8 cellular contexts compared by ENCODE assay signal in the genomic region with DNA sequence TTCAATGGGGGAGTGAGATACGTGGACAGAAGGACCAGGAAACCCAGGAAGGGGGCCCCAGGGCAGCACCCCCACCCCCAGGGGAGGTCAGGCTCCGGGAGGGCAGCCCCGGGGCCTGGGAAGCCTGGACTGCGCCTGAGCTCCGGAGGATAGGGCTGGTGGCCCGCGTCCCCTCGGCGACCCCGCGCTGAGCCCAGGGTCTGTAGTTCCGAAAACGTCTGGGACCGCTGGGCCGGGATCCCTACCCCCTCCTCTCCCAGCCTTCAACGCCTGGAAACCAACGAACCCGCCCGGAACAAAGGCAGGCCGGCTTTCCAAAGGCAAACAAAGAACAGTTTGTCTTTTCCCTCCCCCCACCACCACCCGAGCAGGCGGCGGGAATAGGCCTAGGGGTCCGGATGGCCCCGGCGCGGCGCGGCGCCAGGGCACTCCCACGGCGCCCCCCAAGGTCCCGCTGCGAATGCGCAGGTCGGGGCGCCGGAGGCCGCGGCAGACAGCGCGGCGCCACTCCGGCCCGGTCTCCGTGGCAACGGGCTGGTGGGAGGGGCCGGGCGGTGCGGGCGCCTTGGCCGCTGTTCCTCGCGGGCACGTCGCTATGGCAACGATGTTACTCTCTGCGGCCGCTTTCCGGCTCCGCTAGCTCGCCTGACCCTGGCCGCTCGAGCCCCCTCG. TPM values are rescaled to one million over a fixed set of nuclear protein-coding genes. Genes with fewer than 3 reads are reported as not detected.
DNase-seq lines count a peak whose midpoint lies in the region; ATAC-seq and TF ChIP-seq lines count a peak whose summit lies in the region.

No MANE protein-coding gene starts in this region.

- H3K27ac ChIP-seq in dorsolateral prefrontal cortex (peak overlapping the region; percentile 39 to 98 (median 93)), right lobe of liver (peak overlapping the region; percentile 78 to 92 (median 78))

- 0% methylated on average over 12 of the region's 65 CpGs for WGBS in right lobe of liver (ENCODE audit: insufficient coverage, low coverage, low lambda C conversion rate, missing lambda C conversion rate)

- intact Hi-C loops in dorsolateral prefrontal cortex (cut with DNase I) (loop anchor here in 1 of 2 donors (10.0 kb wide), 1 partner anchor 137 kb away; no protein-coding TSS in a partner anchor), right lobe of liver (cut with DNase I) (no loop called here)

- H3K4me3 ChIP-seq in dorsolateral prefrontal cortex, result peak overlapping the region; percentile 36 to 72 (median 61)
- peak overlapping the region; percentile 42 to 56 (median 49) for H3K4me3 ChIP-seq in right lobe of liver

- no peaks in the 10 kb centered on the region for H3K36me3 ChIP-seq in right lobe of liver

- H3K27ac Mint-ChIP-seq in activated CD4-positive, alpha-beta memory T cell treated with anti-CD3 and anti-CD28 coated beads, Interleukin-2, amount 10 ng/mL, durations not matched to agents 7 days and 5 days, result no peak overlapping the region

- H3K36me3 Mint-ChIP-seq in activated CD4-positive, alpha-beta memory T cell treated with anti-CD3 and anti-CD28 coated beads, Interleukin-2, amount 10 ng/mL, durations not matched to agents 7 days and 5 days (ENCODE audit: low read depth), result no peaks in the 10 kb centered on the region

- peaks cover 3% of the 10 kb centered on the region for H3K4me1 Mint-ChIP-seq in activated CD4-positive, alpha-beta memory T cell treated with anti-CD3 and anti-CD28 coated beads, Interleukin-2, amount 10 ng/mL, durations not matched to agents 7 days and 5 days

- ATAC-seq in HG03520 (IDR thresholded peaks at IDR 0.05; ENCODE audit: unreplicated experiment), result peak; percentile 64
- peak; percentile 92 to 97 (median 95) for ATAC-seq in right lobe of liver
- no peak for ATAC-seq in GM18520 (IDR thresholded peaks at IDR 0.05; ENCODE audit: unreplicated experiment)

- no peaks in the 10 kb centered on the region for H3K27me3 ChIP-seq in dorsolateral prefrontal cortex
- H3K27me3 ChIP-seq in right lobe of liver, result no peaks in the 10 kb centered on the region

- peak overlapping the region; percentile 13 for H3K4me3 Mint-ChIP-seq in activated CD4-positive, alpha-beta memory T cell treated with anti-CD3 and anti-CD28 coated beads, Interleukin-2, amount 10 ng/mL, durations not matched to agents 7 days and 5 days

- peaks cover 0 to 10% (median 2%) of the 10 kb centered on the region in 4 donors for H3K4me1 ChIP-seq in right lobe of liver

- TF ChIP-seq CTCF in dorsolateral prefrontal cortex (IDR thresholded peaks at IDR 0.05 in 54 of 56, conservative IDR thresholded peaks at IDR 0.05 in 2 of 56; ENCODE audit: low read depth in 1 of 56, partially characterized antibody in 56 of 56) (peak in 34 of 56 donors; percentile 12 to 65 (median 29)), right lobe of liver (IDR thresholded peaks at IDR 0.05) (peak in 1 of 4 donors; percentile 3)

- CTCF ChIA-PET in activated CD4-positive, alpha-beta memory T cell treated with anti-CD3 and anti-CD28 coated beads, Interleukin-2, amount 10 ng/mL, durations not matched to agents 7 days and 5 days (lab: Charles Lee), result interaction anchor here (1.2 kb wide), 1 partner anchor 328 kb away, joined by 3 read pairs; no protein-coding TSS in a partner anchor

- DNase-seq in GM04503 (ENCODE audit: low read depth) (peak; percentile 31), NCI-H69 (lab: John Stamatoyannopoulos, UW) (peak; percentile 100), dorsolateral prefrontal cortex (peak; percentile 88 to 97 (median 92)), right lobe of liver (peak; percentile 93 to 94 (median 94))
- DNase-seq in activated CD4-positive, alpha-beta memory T cell treated with anti-CD3 and anti-CD28 coated beads, Interleukin-2, amount 10 ng/mL, durations not matched to agents 7 days and 5 days, result peak; percentile 78
- DNase-seq in stimulated activated CD4-positive, alpha-beta T cell treated with anti-CD3 and anti-CD28 coated beads, Interleukin-4, amount 100 ng/mL, for 4 hours, result peak; percentile 41 to 59

- H3K9me3 ChIP-seq in right lobe of liver, result no peaks in the 10 kb centered on the region

- POLR2A ChIA-PET in activated CD4-positive, alpha-beta memory T cell treated with anti-CD3 and anti-CD28 coated beads, Interleukin-2, amount 10 ng/mL, durations not matched to agents 7 days and 5 days (lab: Charles Lee), result no interaction called here

- no peaks in the 10 kb centered on the region for H3K9me3 Mint-ChIP-seq in activated CD4-positive, alpha-beta memory T cell treated with anti-CD3 and anti-CD28 coated beads, Interleukin-2, amount 10 ng/mL, durations not matched to agents 7 days and 5 days

- TF ChIP-seq POLR2A in right lobe of liver (IDR thresholded peaks at IDR 0.05), result peak; percentile 13

- peaks cover 21% of the 10 kb centered on the region for H3K27me3 Mint-ChIP-seq in activated CD4-positive, alpha-beta memory T cell treated with anti-CD3 and anti-CD28 coated beads, Interleukin-2, amount 10 ng/mL, durations not matched to agents 7 days and 5 days

RNA-seq across cellular contexts. Expression of a gene that starts 58.5 kb away (rescaled TPM):
- 1 to 10 TPM; 2.2 to 2.3 TPM for total RNA-seq in activated CD4-positive, alpha-beta memory T cell treated with anti-CD3 and anti-CD28 coated beads, Interleukin-2, amount 10 ng/mL, durations not matched to agents 7 days and 5 days
- total RNA-seq in dorsolateral prefrontal cortex (1 to 10 TPM in 6 of 120 experiments, under 1 TPM in 5, not detected in 109; 0.71 to 2.0 (median 1.1) TPM), right lobe of liver (not detected)

Comparison
In these comparisons a context has a peak if more than half of its experiments do, and no peak if none do; other contexts are left out.
1. DNase-seq: peak in every context shown above with its lines; median percentile 100 in NCI-H69; 94 in right lobe of liver; 92 in dorsolateral prefrontal cortex; 78 in activated CD4-positive, alpha-beta memory T cell treated with anti-CD3 and anti-CD28 coated beads, Interleukin-2, amount 10 ng/mL, durations not matched to agents 7 days and 5 days; 50 in stimulated activated CD4-positive, alpha-beta T cell treated with anti-CD3 and anti-CD28 coated beads, Interleukin-4, amount 100 ng/mL, for 4 hours; 31 in GM04503.